ENCODE assay signal across 1 cellular context in genomic region chr15:74443100-74443909, GRCh38.
TF ChIP-seq lines count a peak whose summit lies in the region.

No MANE protein-coding gene starts in this region.

TF ChIP-seq in HepG2, 621 proteins besides CTCF, POLR2A, EP300 and RAD21 (continued from another document and continues in another):
- TF ChIP-seq MLXIP (CRISPR knock-in tag; IDR thresholded peaks at IDR 0.05; ENCODE audit: borderline replicate concordance), result no peak
- TF ChIP-seq CENPT (CRISPR knock-in tag; IDR thresholded peaks at IDR 0.05; ENCODE audit: low read depth), result no peak
- no peak for TF ChIP-seq ELF1 (CRISPR knock-in tag; IDR thresholded peaks at IDR 0.05)
- TF ChIP-seq DNMT3B (CRISPR knock-in tag; conservative IDR thresholded peaks at IDR 0.05), result no peak
- peak; percentile 79; the same call in 1 of the 2 replicates for TF ChIP-seq ZNF264 (CRISPR knock-in tag; IDR thresholded peaks at IDR 0.05)
- TF ChIP-seq TBP (CRISPR knock-in tag; IDR thresholded peaks at IDR 0.05), result no peak
- TF ChIP-seq CERS6 (CRISPR knock-in tag; IDR thresholded peaks at IDR 0.05), result no peak
- peak; percentile 84 for TF ChIP-seq SMAD3 (CRISPR knock-in tag; IDR thresholded peaks at IDR 0.05)
- TF ChIP-seq CENPBD1 (CRISPR knock-in tag; IDR thresholded peaks at IDR 0.05; ENCODE audit: borderline replicate concordance, low read depth), result no peak
- 0 out of 2 replicates have a peak, but pooled peaks have one; percentile 52 for TF ChIP-seq ZNF784 (CRISPR knock-in tag; IDR thresholded peaks at IDR 0.05; ENCODE audit: borderline replicate concordance)
- TF ChIP-seq RFX1 (IDR thresholded peaks at IDR 0.05), result no peak
- TF ChIP-seq ZNF816 (CRISPR knock-in tag; IDR thresholded peaks at IDR 0.05; ENCODE audit: borderline replicate concordance), result no peak
- TF ChIP-seq, protein P1, sequence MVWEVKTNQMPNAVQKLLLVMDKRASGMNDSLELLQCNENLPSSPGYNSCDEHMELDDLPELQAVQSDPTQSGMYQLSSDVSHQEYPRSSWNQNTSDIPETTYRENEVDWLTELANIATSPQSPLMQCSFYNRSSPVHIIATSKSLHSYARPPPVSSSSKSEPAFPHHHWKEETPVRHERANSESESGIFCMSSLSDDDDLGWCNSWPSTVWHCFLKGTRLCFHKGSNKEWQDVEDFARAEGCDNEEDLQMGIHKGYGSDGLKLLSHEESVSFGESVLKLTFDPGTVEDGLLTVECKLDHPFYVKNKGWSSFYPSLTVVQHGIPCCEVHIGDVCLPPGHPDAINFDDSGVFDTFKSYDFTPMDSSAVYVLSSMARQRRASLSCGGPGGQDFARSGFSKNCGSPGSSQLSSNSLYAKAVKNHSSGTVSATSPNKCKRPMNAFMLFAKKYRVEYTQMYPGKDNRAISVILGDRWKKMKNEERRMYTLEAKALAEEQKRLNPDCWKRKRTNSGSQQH (CRISPR knock-in tag; IDR thresholded peaks at IDR 0.05; ENCODE audit: low read depth), result peak; percentile 73; the same call in 1 of the 2 replicates
- TF ChIP-seq TCF12 (IDR thresholded peaks at IDR 0.05), result no peak
- 0 out of 2 replicates have a peak, but pooled peaks have one; percentile 73 for TF ChIP-seq TCF12 (CRISPR knock-in tag; IDR thresholded peaks at IDR 0.05)
- no peak for TF ChIP-seq LBX2 (CRISPR knock-in tag; IDR thresholded peaks at IDR 0.05; ENCODE audit: borderline replicate concordance)
- peak; percentile 52; the same call in 1 of the 2 replicates for TF ChIP-seq KMT2B (CRISPR knock-in tag; IDR thresholded peaks at IDR 0.05)
- TF ChIP-seq, protein P2, sequence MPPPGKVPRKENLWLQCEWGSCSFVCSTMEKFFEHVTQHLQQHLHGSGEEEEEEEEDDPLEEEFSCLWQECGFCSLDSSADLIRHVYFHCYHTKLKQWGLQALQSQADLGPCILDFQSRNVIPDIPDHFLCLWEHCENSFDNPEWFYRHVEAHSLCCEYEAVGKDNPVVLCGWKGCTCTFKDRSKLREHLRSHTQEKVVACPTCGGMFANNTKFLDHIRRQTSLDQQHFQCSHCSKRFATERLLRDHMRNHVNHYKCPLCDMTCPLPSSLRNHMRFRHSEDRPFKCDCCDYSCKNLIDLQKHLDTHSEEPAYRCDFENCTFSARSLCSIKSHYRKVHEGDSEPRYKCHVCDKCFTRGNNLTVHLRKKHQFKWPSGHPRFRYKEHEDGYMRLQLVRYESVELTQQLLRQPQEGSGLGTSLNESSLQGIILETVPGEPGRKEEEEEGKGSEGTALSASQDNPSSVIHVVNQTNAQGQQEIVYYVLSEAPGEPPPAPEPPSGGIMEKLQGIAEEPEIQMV (CRISPR knock-in tag; IDR thresholded peaks at IDR 0.05; ENCODE audit: low read depth), result 0 out of 2 replicates have a peak, but pooled peaks have one; percentile 47
- no peak for TF ChIP-seq ONECUT2 (CRISPR knock-in tag; IDR thresholded peaks at IDR 0.05)
- TF ChIP-seq GFI1 (CRISPR knock-in tag; IDR thresholded peaks at IDR 0.05; ENCODE audit: borderline replicate concordance), result peak; percentile 97
- TF ChIP-seq CCAR2 (optimal IDR thresholded peaks at IDR 0.05; ENCODE audit: low read depth, low read length), result peak; percentile 55
- TF ChIP-seq ZNF329 (CRISPR knock-in tag; IDR thresholded peaks at IDR 0.05; ENCODE audit: low read depth), result no peak
- TF ChIP-seq GABPA (IDR thresholded peaks at IDR 0.05; ENCODE audit: low read depth, low read length), result no peak
- peak; percentile 62; the same call in 1 of the 2 replicates for TF ChIP-seq GABPA (CRISPR knock-in tag; IDR thresholded peaks at IDR 0.05; ENCODE audit: low read depth)
- no peak for TF ChIP-seq ZNF296 (CRISPR knock-in tag; conservative IDR thresholded peaks at IDR 0.05)
- no peak for TF ChIP-seq SMYD3 (CRISPR knock-in tag; IDR thresholded peaks at IDR 0.05)
- TF ChIP-seq ZNF556 (CRISPR knock-in tag; IDR thresholded peaks at IDR 0.05; ENCODE audit: borderline replicate concordance), result no peak
- no peak for TF ChIP-seq SNAI1 (CRISPR knock-in tag; IDR thresholded peaks at IDR 0.05; ENCODE audit: borderline replicate concordance)
- TF ChIP-seq EHMT2 (IDR thresholded peaks at IDR 0.05; ENCODE audit: borderline replicate concordance, low read depth, low read length), result peak; percentile 29; the same call in 1 of the 2 replicates
- TF ChIP-seq ZNF776 (CRISPR knock-in tag; IDR thresholded peaks at IDR 0.05), result no peak
- TF ChIP-seq ZNF552 (CRISPR knock-in tag; IDR thresholded peaks at IDR 0.05; ENCODE audit: borderline replicate concordance), result no peak; the same call in 1 of the 2 replicates
- TF ChIP-seq ZNF24 (IDR thresholded peaks at IDR 0.05), result no peak
- TF ChIP-seq TOPORS (CRISPR knock-in tag; IDR thresholded peaks at IDR 0.05), result no peak
- TF ChIP-seq MED13 (CRISPR knock-in tag; IDR thresholded peaks at IDR 0.05), result peak; percentile 80; the same call in 1 of the 2 replicates
- no peak for TF ChIP-seq NFE2L1 (CRISPR knock-in tag; IDR thresholded peaks at IDR 0.05; ENCODE audit: borderline replicate concordance)
- no peak for TF ChIP-seq SRSF9 (IDR thresholded peaks at IDR 0.05; ENCODE audit: borderline replicate concordance, insufficient read depth, low read depth, low read length, poor library complexity, severe bottlenecking)
- TF ChIP-seq ZNF407 (CRISPR knock-in tag; IDR thresholded peaks at IDR 0.05; ENCODE audit: not compliant biosample characterization), result no peak
- TF ChIP-seq AGO2 (optimal IDR thresholded peaks at IDR 0.05; ENCODE audit: low read depth, low read length), result no peak
- TF ChIP-seq ZNF563 (CRISPR knock-in tag; IDR thresholded peaks at IDR 0.05), result no peak
- TF ChIP-seq ADNP (CRISPR knock-in tag; IDR thresholded peaks at IDR 0.05), result peak; percentile 64; the same call in 1 of the 2 replicates
- no peak for TF ChIP-seq CBX1 (IDR thresholded peaks at IDR 0.05; ENCODE audit: low read depth)
- no peak for TF ChIP-seq ZNF232 (CRISPR knock-in tag; IDR thresholded peaks at IDR 0.05; ENCODE audit: borderline replicate concordance)
- TF ChIP-seq CEBPB (IDR thresholded peaks at IDR 0.05; ENCODE audit: borderline replicate concordance, low read depth, low read length), result peak; percentile 52
- no peak for TF ChIP-seq ZNF547 (CRISPR knock-in tag; IDR thresholded peaks at IDR 0.05)
- no peak for TF ChIP-seq ZNF446 (CRISPR knock-in tag; IDR thresholded peaks at IDR 0.05)
- TF ChIP-seq ELF4 (CRISPR knock-in tag; IDR thresholded peaks at IDR 0.05; ENCODE audit: borderline replicate concordance), result no peak
- TF ChIP-seq PHF8 (CRISPR knock-in tag; IDR thresholded peaks at IDR 0.05), result peak; percentile 40; the same call in 1 of the 2 replicates
- no peak for TF ChIP-seq ZNF737 (CRISPR knock-in tag; IDR thresholded peaks at IDR 0.05; ENCODE audit: borderline replicate concordance)
- no peak for TF ChIP-seq ZNF777 (CRISPR knock-in tag; IDR thresholded peaks at IDR 0.05)
- no peak for TF ChIP-seq RELA (CRISPR knock-in tag; IDR thresholded peaks at IDR 0.05)
- TF ChIP-seq GABPB1 (CRISPR knock-in tag; IDR thresholded peaks at IDR 0.05), result no peak
- TF ChIP-seq KDM3A (CRISPR knock-in tag; IDR thresholded peaks at IDR 0.05; ENCODE audit: low read depth), result 0 out of 2 replicates have a peak, but pooled peaks have one; percentile 55
- TF ChIP-seq TRIM24 (CRISPR knock-in tag; IDR thresholded peaks at IDR 0.05), result no peak
- TF ChIP-seq SP1 (IDR thresholded peaks at IDR 0.05), result no peak
- no peak for TF ChIP-seq SP1 (CRISPR knock-in tag; IDR thresholded peaks at IDR 0.05)
